36 cellular contexts compared by ENCODE assay signal in genomic region chr1:118206966-118207365, GRCh38. TPM values are rescaled to one million over a fixed set of nuclear protein-coding genes. Genes with fewer than 3 reads are reported as not detected.
"Had no signal": no experiment of that assay in that cellular context is flagged by ENCODE, and none has a peak within 500 bp of the region (broad histone marks: within the 10 kb centered on the region; RNA-seq: fewer than 3 reads in every experiment).

No MANE protein-coding gene starts in this region.

- H3K4me3 ChIP-seq: adrenal gland, body of pancreas, breast epithelium had no signal

- ATAC-seq: activated CD8-positive, alpha-beta T cell treated with anti-CD3 and anti-CD28 coated beads for 36 hours; activated naive CD4-positive, alpha-beta T cell treated with anti-CD3 and anti-CD28 coated beads, Interleukin-2, amount 50 U/mL, for 72 hours; activated T-cell treated with anti-CD3 and anti-CD28 coated beads, Interleukin-2, amount 50 U/mL, for 4 hours; activated T-cell treated with anti-CD3 and anti-CD28 coated beads, Interleukin-2, amount 50 U/mL, for 72 hours; activated T-helper 17 cell treated with anti-CD3 and anti-CD28 coated beads, Interleukin-2, amount 50 U/mL, for 72 hours; body of pancreas had no signal

- DNase-seq: activated B cell treated with CpG ODN at 0.5 μM for 24 hours; activated CD4-positive, alpha-beta memory T cell treated with anti-CD3 and anti-CD28 coated beads for 36 hours; activated CD4-positive, alpha-beta T cell treated with anti-CD3 and anti-CD28 coated beads for 4 hours; activated CD4-positive, alpha-beta T cell treated with anti-CD3 and anti-CD28 coated beads, Interleukin-2, amount 10 ng/mL, durations not matched to agents 24 days and 14 days; activated CD4-positive, alpha-beta T cell treated with anti-CD3 and anti-CD28 coated beads, Interleukin-2, amount 50 U/mL, for 1 hour; activated CD4-positive, alpha-beta T cell treated with anti-CD3 and anti-CD28 coated beads, Interleukin-2, amount 50 U/mL, for 4 hours; activated CD4-positive, CD25-positive, alpha-beta regulatory T cell treated with anti-CD3 and anti-CD28 coated beads, Interleukin-2, amount 50 U/mL, for 72 hours; activated CD8-positive, alpha-beta memory T cell treated with anti-CD3 and anti-CD28 coated beads, Interleukin-2, amount 50 U/mL, for 4 hours; activated CD8-positive, alpha-beta T cell treated with anti-CD3 and anti-CD28 coated beads for 36 hours; activated effector memory CD4-positive, alpha-beta T cell treated with anti-CD3 and anti-CD28 coated beads, Interleukin-2, amount 50 U/mL, for 16 hours; activated gamma-delta T cell treated with Interleukin-2 at 50 U/mL for 16 hours; activated naive CD4-positive, alpha-beta T cell; activated naive CD4-positive, alpha-beta T cell treated with anti-CD3 and anti-CD28 coated beads for 36 hours; activated naive CD4-positive, alpha-beta T cell treated with anti-CD3 and anti-CD28 coated beads, Interleukin-2, amount 50 U/mL, for 16 hours; activated naive CD8-positive, alpha-beta T cell treated with anti-CD3 and anti-CD28 coated beads for 36 hours; activated T-cell treated with anti-CD3 and anti-CD28 coated beads for 4 hours; activated T-cell treated with anti-CD3 and anti-CD28 coated beads, Interleukin-2, amount 50 U/mL, for 1 hour; activated T-cell treated with anti-CD3 and anti-CD28 coated beads, Interleukin-2, amount 50 U/mL, for 4 hours; activated T-cell treated with anti-CD3 and anti-CD28 coated beads, Interleukin-2, amount 50 U/mL, for 72 hours; adrenal gland; amniotic stem cell; aorta; body of pancreas; brain microvascular endothelial cell; central memory CD4-positive, alpha-beta T cell; T-helper 2 cell; T-helper 9 cell had no signal

- H3K4me1 ChIP-seq: adrenal gland, body of pancreas, breast epithelium had no signal

- H3K9me3 ChIP-seq: adrenal gland, body of pancreas, breast epithelium had no signal

- FAIRE-seq: astrocyte, TTC549 had no signal

- H3K27me3 ChIP-seq: adrenal gland, body of pancreas, brain microvascular endothelial cell, breast epithelium had no signal

- H3K36me3 ChIP-seq: adrenal gland, brain microvascular endothelial cell, breast epithelium had no signal

- H3K27ac ChIP-seq: adrenal gland, body of pancreas, brain microvascular endothelial cell, breast epithelium, VCaP had no signal

RNA-seq across cellular contexts. Expression of gene SPAG17, which starts 21.9 kb away (rescaled TPM):
- total RNA-seq: activated B cell treated with CpG ODN at 0.5 μM for 24 hours; activated CD4-positive, alpha-beta memory T cell treated with anti-CD3 and anti-CD28 coated beads for 36 hours; activated CD4-positive, alpha-beta T cell treated with anti-CD3 and anti-CD28 coated beads, Interleukin-2, amount 10 ng/mL, durations not matched to agents 24 days and 14 days; activated CD8-positive, alpha-beta memory T cell treated with anti-CD3 and anti-CD28 coated beads for 36 hours; activated CD8-positive, alpha-beta T cell treated with anti-CD3 and anti-CD28 coated beads for 36 hours; activated naive CD4-positive, alpha-beta T cell treated with anti-CD3 and anti-CD28 coated beads for 36 hours; activated naive CD4-positive, alpha-beta T cell treated with anti-CD3 and anti-CD28 coated beads, Interleukin-2, amount 50 U/mL, for 72 hours; activated naive CD8-positive, alpha-beta T cell treated with anti-CD3 and anti-CD28 coated beads for 36 hours; activated T-cell treated with anti-CD3 and anti-CD28 coated beads, Interleukin-2, amount 50 U/mL, for 4 hours; activated T-cell treated with anti-CD3 and anti-CD28 coated beads, Interleukin-2, amount 50 U/mL, for 72 hours; activated T-helper 1 cell treated with anti-CD3 and anti-CD28 coated beads, Interleukin-12 subunit alpha, Interleukin-12 subunit beta, Interleukin-2, Interleukin-4 antibody, amounts not matched to agents 30 ng/mL and 10 ng/mL and 1 ng/mL, durations not matched to agents 14 hours and 24 hours and 36 hours; activated T-helper 17 cell treated with anti-CD3 and anti-CD28 coated beads, Interleukin-2, amount 50 U/mL, for 72 hours; cardiac septum had no signal
- polyA plus RNA-seq: aorta had no signal
